ENCODE assay signal across 1 cellular context in the genomic region with DNA sequence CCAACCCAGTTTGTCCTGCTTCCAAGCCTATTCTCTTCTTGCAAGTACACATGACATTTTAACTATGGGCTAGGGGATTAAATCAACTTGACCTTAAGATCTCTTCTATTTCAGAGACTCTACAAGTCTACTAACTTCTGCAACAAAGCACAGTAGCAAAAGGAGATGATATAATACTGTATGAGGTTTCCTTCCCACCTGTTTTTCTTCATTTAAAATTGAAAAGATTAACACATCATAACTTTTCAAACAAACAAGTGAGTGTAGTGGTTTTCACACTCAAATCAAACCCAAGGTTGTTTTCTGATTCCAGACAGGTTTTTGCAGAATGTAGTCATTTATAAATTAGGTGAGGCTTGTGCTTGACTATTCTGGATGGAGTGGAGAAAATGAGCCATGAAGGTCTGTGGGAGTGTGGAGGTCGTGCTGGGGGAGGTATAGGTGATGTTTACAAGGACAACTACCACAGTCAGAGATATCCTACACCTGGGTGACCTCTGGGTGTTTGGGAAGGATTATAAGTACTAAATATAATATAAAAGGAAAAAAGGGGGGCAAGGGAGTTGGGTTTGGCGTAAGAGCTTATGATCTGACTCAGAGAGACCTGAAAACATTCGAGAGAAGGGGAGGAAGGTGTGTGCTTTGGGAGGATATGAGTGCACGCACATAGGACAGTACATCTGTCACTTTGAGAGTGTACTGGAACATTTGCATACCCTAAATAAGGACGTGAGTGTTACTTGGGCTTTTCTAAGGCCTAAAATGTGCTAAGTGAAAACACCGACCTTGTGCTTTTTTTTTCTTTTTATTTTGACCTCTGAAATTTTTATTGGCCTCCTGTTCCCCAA.
TF ChIP-seq lines count a peak whose summit lies in the region.

No MANE protein-coding gene starts in this region.

TF ChIP-seq in GM12878, 131 proteins besides CTCF, POLR2A, EP300 and RAD21:
- TF ChIP-seq, protein P1, sequence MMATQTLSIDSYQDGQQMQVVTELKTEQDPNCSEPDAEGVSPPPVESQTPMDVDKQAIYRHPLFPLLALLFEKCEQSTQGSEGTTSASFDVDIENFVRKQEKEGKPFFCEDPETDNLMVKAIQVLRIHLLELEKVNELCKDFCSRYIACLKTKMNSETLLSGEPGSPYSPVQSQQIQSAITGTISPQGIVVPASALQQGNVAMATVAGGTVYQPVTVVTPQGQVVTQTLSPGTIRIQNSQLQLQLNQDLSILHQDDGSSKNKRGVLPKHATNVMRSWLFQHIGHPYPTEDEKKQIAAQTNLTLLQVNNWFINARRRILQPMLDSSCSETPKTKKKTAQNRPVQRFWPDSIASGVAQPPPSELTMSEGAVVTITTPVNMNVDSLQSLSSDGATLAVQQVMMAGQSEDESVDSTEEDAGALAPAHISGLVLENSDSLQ (IDR thresholded peaks at IDR 0.05) = peak; percentile 41
- TF ChIP-seq NRF1 (conservative IDR thresholded peaks at IDR 0.05; ENCODE audit: low read depth, low read length) = no peak
